In genomic region chr4:148565801-148566200, GRCh38 we compare ENCODE assay signal across 20 cellular contexts.
"Had no signal": no experiment of that assay in that cellular context is flagged by ENCODE, and none has a peak within 500 bp of the region (broad histone marks: within the 10 kb centered on the region; RNA-seq: fewer than 3 reads in every experiment).

No MANE protein-coding gene starts in this region.

- H3K4me3 ChIP-seq: breast epithelium, colonic mucosa, mucosa of descending colon, prostate gland, SK-N-MC, suprapubic skin, transverse colon had no signal

- ATAC-seq: left ventricle myocardium superior; mucosa of descending colon; right cardiac atrium; stimulated activated naive B cell treated with anti-CD40 and anti-IgM and Interleukin-4, amounts not matched to agents 10 μg/mL and 1 μg/mL and 100 μg/mL, for 72 hours had no signal

- H3K4me1 ChIP-seq: breast epithelium, colonic mucosa, prostate gland, suprapubic skin, transverse colon had no signal

- DNase-seq: activated CD4-positive, alpha-beta T cell treated with anti-CD3 and anti-CD28 coated beads for 4 hours; activated CD4-positive, alpha-beta T cell treated with anti-CD3 and anti-CD28 coated beads, Interleukin-2, amount 50 U/mL, for 4 hours; activated effector memory CD4-positive, alpha-beta T cell treated with Interleukin-2 at 50 U/mL for 16 hours; activated naive CD4-positive, alpha-beta T cell treated with anti-CD3 and anti-CD28 coated beads for 36 hours; activated naive CD8-positive, alpha-beta T cell treated with anti-CD3 and anti-CD28 coated beads for 36 hours; central memory CD4-positive, alpha-beta T cell; colonic mucosa; effector memory CD4-positive, alpha-beta T cell; glutamatergic neuron; left ventricle myocardium superior; mucosa of descending colon; right cardiac atrium; stimulated activated CD4-positive, alpha-beta T cell treated with anti-CD3 and anti-CD28 coated beads, Interleukin-15, amount 100 ng/mL, for 24 hours; stimulated activated CD4-positive, alpha-beta T cell treated with anti-CD3 and anti-CD28 coated beads, Interleukin-2, amount 100 ng/mL, for 24 hours; stimulated activated naive B cell treated with anti-CD40 and anti-IgM and Interleukin-4, amounts not matched to agents 10 μg/mL and 1 μg/mL and 100 μg/mL, for 72 hours; transverse colon had no signal

- H3K36me3 ChIP-seq: breast epithelium, colonic mucosa, prostate gland, suprapubic skin, transverse colon had no signal

- H3K27me3 ChIP-seq: breast epithelium, colonic mucosa, suprapubic skin, transverse colon had no signal

- H3K27ac ChIP-seq: breast epithelium, colonic mucosa, prostate gland, SK-N-MC, suprapubic skin, transverse colon had no signal

- H3K9me3 ChIP-seq: colonic mucosa, prostate gland had no signal
